Comparison of ENCODE assay signal across 1 cellular context in genomic region chr2:86358982-86359381, GRCh38.
TF ChIP-seq lines count a peak whose summit lies in the region.

No MANE protein-coding gene starts in this region.

TF ChIP-seq in GM12878, 131 proteins besides CTCF, POLR2A, EP300 and RAD21 (continued from another document and continues in another):
- TF ChIP-seq STAT3 (IDR thresholded peaks at IDR 0.05; ENCODE audit: low read depth, low read length) (no peak), BACH1 (IDR thresholded peaks at IDR 0.05; ENCODE audit: borderline replicate concordance) (no peak), SUPT20H (IDR thresholded peaks at IDR 0.05; ENCODE audit: borderline replicate concordance, control insufficient read depth, low read depth, low read length) (no peak), ELK1 (IDR thresholded peaks at IDR 0.05; ENCODE audit: low read depth, low read length) (0 out of 2 replicates have a peak, but pooled peaks have one; percentile 36), NRF1 (conservative IDR thresholded peaks at IDR 0.05; ENCODE audit: low read depth, low read length) (no peak), HDAC6 (IDR thresholded peaks at IDR 0.05; ENCODE audit: unreplicated experiment) (no peak), ZNF24 (IDR thresholded peaks at IDR 0.05) (no peak), ZBTB11 (CRISPR knock-in tag; IDR thresholded peaks at IDR 0.05) (no peak), RB1 (IDR thresholded peaks at IDR 0.05; ENCODE audit: borderline replicate concordance) (no peak), ZSCAN29 (IDR thresholded peaks at IDR 0.05) (no peak), EZH2 (IDR thresholded peaks at IDR 0.05; ENCODE audit: borderline replicate concordance, control insufficient read depth, low read depth, low read length) (no peak), NFIC (IDR thresholded peaks at IDR 0.05; ENCODE audit: low read depth, low read length) (no peak), NR2C1 (IDR thresholded peaks at IDR 0.05) (no peak), PRDM15 (CRISPR knock-in tag; IDR thresholded peaks at IDR 0.05) (no peak), TCF12 (IDR thresholded peaks at IDR 0.05; ENCODE audit: low read depth, low read length) (no peak), FOS (IDR thresholded peaks at IDR 0.05; ENCODE audit: borderline replicate concordance, extremely low read depth, insufficient read length) (no peak), ZNF217 (IDR thresholded peaks at IDR 0.05) (no peak), REST (IDR thresholded peaks at IDR 0.05; ENCODE audit: low read depth, low read length) (no peak), YBX1 (IDR thresholded peaks at IDR 0.05) (no peak), FOXM1 (IDR thresholded peaks at IDR 0.05; ENCODE audit: low read depth, low read length) (no peak), CBFB (IDR thresholded peaks at IDR 0.05; ENCODE audit: low read depth) (no peak), NKRF (conservative IDR thresholded peaks at IDR 0.05) (no peak), ZBED1 (IDR thresholded peaks at IDR 0.05; ENCODE audit: borderline replicate concordance) (no peak), KAT2A (conservative IDR thresholded peaks at IDR 0.05; ENCODE audit: control insufficient read depth, low read depth, low read length) (no peak), TAF1 (IDR thresholded peaks at IDR 0.05; ENCODE audit: borderline replicate concordance, low read depth, low read length) (no peak), CBX5 (IDR thresholded peaks at IDR 0.05; ENCODE audit: low read depth) (0 out of 2 replicates have a peak, but pooled peaks have one; percentile 39), ESRRA (IDR thresholded peaks at IDR 0.05; ENCODE audit: low read length) (no peak), CHD1 (IDR thresholded peaks at IDR 0.05; ENCODE audit: low read depth, low read length) (no peak), NFYA (IDR thresholded peaks at IDR 0.05; ENCODE audit: borderline replicate concordance, low read depth, low read length) (no peak), SMC3 (IDR thresholded peaks at IDR 0.05; ENCODE audit: borderline replicate concordance, low read length) (no peak), SP1 (IDR thresholded peaks at IDR 0.05; ENCODE audit: low read depth, low read length) (no peak), RBBP5 (conservative IDR thresholded peaks at IDR 0.05) (no peak), EGR1 (IDR thresholded peaks at IDR 0.05; ENCODE audit: borderline replicate concordance in 1 of 2, low read depth in 2 of 2, low read length in 2 of 2) (no peak), GABPA (IDR thresholded peaks at IDR 0.05; ENCODE audit: low read depth) (peak; percentile 73), HDGF (IDR thresholded peaks at IDR 0.05) (no peak), POLR2AphosphoS5 (IDR thresholded peaks at IDR 0.05; ENCODE audit: low read length) (no peak), BCL11A (IDR thresholded peaks at IDR 0.05; ENCODE audit: low read depth, low read length) (no peak), SIX5 (IDR thresholded peaks at IDR 0.05; ENCODE audit: low read depth, low read length, severe bottlenecking) (no peak), WRNIP1 (IDR thresholded peaks at IDR 0.05; ENCODE audit: borderline replicate concordance, low read depth, low read length) (no peak), PAX8 (IDR thresholded peaks at IDR 0.05) (no peak), EED (IDR thresholded peaks at IDR 0.05; ENCODE audit: low read depth) (0 out of 2 replicates have a peak, but pooled peaks have one; percentile 18)
- TF ChIP-seq, protein P1, sequence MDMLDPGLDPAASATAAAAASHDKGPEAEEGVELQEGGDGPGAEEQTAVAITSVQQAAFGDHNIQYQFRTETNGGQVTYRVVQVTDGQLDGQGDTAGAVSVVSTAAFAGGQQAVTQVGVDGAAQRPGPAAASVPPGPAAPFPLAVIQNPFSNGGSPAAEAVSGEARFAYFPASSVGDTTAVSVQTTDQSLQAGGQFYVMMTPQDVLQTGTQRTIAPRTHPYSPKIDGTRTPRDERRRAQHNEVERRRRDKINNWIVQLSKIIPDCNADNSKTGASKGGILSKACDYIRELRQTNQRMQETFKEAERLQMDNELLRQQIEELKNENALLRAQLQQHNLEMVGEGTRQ (IDR thresholded peaks at IDR 0.05; ENCODE audit: borderline replicate concordance, low read depth, low read length): no peak
- TF ChIP-seq, protein P2, sequence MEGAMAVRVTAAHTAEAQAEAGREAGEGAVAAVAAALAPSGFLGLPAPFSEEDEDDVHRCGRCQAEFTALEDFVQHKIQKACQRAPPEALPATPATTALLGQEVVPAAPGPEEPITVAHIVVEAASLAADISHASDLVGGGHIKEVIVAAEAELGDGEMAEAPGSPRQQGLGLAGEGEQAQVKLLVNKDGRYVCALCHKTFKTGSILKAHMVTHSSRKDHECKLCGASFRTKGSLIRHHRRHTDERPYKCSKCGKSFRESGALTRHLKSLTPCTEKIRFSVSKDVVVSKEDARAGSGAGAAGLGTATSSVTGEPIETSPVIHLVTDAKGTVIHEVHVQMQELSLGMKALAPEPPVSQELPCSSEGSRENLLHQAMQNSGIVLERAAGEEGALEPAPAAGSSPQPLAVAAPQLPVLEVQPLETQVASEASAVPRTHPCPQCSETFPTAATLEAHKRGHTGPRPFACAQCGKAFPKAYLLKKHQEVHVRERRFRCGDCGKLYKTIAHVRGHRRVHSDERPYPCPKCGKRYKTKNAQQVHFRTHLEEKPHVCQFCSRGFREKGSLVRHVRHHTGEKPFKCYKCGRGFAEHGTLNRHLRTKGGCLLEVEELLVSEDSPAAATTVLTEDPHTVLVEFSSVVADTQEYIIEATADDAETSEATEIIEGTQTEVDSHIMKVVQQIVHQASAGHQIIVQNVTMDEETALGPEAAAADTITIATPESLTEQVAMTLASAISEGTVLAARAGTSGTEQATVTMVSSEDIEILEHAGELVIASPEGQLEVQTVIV (IDR thresholded peaks at IDR 0.05; ENCODE audit: borderline replicate concordance, partially characterized antibody): no peak
